ENCODE assay signal across 8 cellular contexts in genomic region chr16:75305364-75306101, GRCh38. TPM values are rescaled to one million over a fixed set of nuclear protein-coding genes. Genes with fewer than 3 reads are reported as not detected.
DNase-seq lines count a peak whose midpoint lies in the region; ATAC-seq and TF ChIP-seq lines count a peak whose summit lies in the region.

No MANE protein-coding gene starts in this region.

- H3K36me3 ChIP-seq in esophagus muscularis mucosa (peaks cover 0 to 37% (median 23%) of the 10 kb centered on the region in 4 donors), upper lobe of right lung (peaks cover 17% of the 10 kb centered on the region)

- H3K4me1 ChIP-seq in esophagus muscularis mucosa = peaks cover 26 to 30% (median 29%) of the 10 kb centered on the region in 4 donors
- H3K4me1 ChIP-seq in upper lobe of right lung = peaks cover 21% of the 10 kb centered on the region

- peak overlapping the region; percentile 98 for H3K27ac Mint-ChIP-seq in HFFc6

- ATAC-seq in omental fat pad (ENCODE audit: low FRiP score) (peak; percentile 97), upper lobe of right lung (peak; percentile 88)

- H3K4me3 ChIP-seq in esophagus muscularis mucosa (no peak overlapping the region), upper lobe of right lung (no peak overlapping the region)

- H3K27me3 Mint-ChIP-seq in HFFc6 (ENCODE audit: insufficient read depth) = peaks cover 8% of the 10 kb centered on the region

- TF ChIP-seq POLR2A in esophagus muscularis mucosa (IDR thresholded peaks at IDR 0.05; ENCODE audit: low read depth) = no peak

- peak; percentile 32; the same call in 1 of the 2 replicates for TF ChIP-seq CTCF in HFFc6 (IDR thresholded peaks at IDR 0.05)
- no peak for TF ChIP-seq CTCF in esophagus muscularis mucosa (IDR thresholded peaks at IDR 0.05)
- TF ChIP-seq CTCF in omental fat pad (IDR thresholded peaks at IDR 0.05) = no peak
- TF ChIP-seq CTCF in upper lobe of right lung (IDR thresholded peaks at IDR 0.05) = no peak

- H3K27ac ChIP-seq in esophagus muscularis mucosa (replicated peaks in 1 of 4) (peak overlapping the region; percentile 69 to 78 (median 77)), upper lobe of right lung (peak overlapping the region; percentile 81)

- TF ChIP-seq EP300 in esophagus muscularis mucosa (IDR thresholded peaks at IDR 0.05) = no peak

- peak overlapping the region; percentile 85 for H3K4me3 Mint-ChIP-seq in HFFc6

- no peaks in the 10 kb centered on the region for H3K9me3 Mint-ChIP-seq in HFFc6

- H3K27me3 ChIP-seq in esophagus muscularis mucosa = no peaks in the 10 kb centered on the region
- H3K27me3 ChIP-seq in upper lobe of right lung = no peaks in the 10 kb centered on the region

- peaks cover 63% of the 10 kb centered on the region for H3K4me1 Mint-ChIP-seq in HFFc6 (ENCODE audit: low read depth)

- intact Hi-C loops in esophagus muscularis mucosa (cut with DNase I) = loop anchor here (5.0 kb wide), 1 partner anchor 68 kb away; no protein-coding TSS in a partner anchor
- intact Hi-C loops in upper lobe of right lung (cut with DNase I) = no loop called here

- DNase-seq in GM04504 (ENCODE audit: low read depth) = peak; percentile 100
- DNase-seq in HFFc6 = peak; percentile 100
- peak; percentile 56 for DNase-seq in NCI-H1436 (lab: John Stamatoyannopoulos, UW)
- peak; percentile 62 for DNase-seq in activated CD8-positive, alpha-beta memory T cell treated with anti-CD3 and anti-CD28 coated beads for 24 hours
- no peak for DNase-seq in esophagus muscularis mucosa (ENCODE audit: extremely low spot score)
- peak; percentile 83 for DNase-seq in omental fat pad (ENCODE audit: low spot score)
- DNase-seq in upper lobe of right lung = no peak
- no peak for DNase-seq in NCI-H82 treated with DMSO at 0.1 percent for 48 hours (lab: John Stamatoyannopoulos, UW; ENCODE audit: unreplicated experiment)

- H3K36me3 Mint-ChIP-seq in HFFc6 (ENCODE audit: low read depth) = peaks cover 17% of the 10 kb centered on the region

- 26% methylated on average over 7 of the region's 8 CpGs for WGBS in esophagus muscularis mucosa

- H3K9me3 ChIP-seq in esophagus muscularis mucosa = no peaks in the 10 kb centered on the region
- no peaks in the 10 kb centered on the region for H3K9me3 ChIP-seq in upper lobe of right lung

RNA-seq across cellular contexts. Expression of gene BCAR1, which starts 54.1 kb away (rescaled TPM):
- 100 to 1,000 TPM; 126 to 148 (median 130) TPM for total RNA-seq in HFFc6 (2021; fragmentation: NEBNext Ultra II Directional; extraction: Animal tissue kit (Norgen Biotek cat#: 25700))
- 10 to 100 TPM; 31.6 to 67.1 (median 54.8) TPM for total RNA-seq in esophagus muscularis mucosa
- 10 to 100 TPM; 30.1 to 98.0 (median 38.0) TPM for total RNA-seq in omental fat pad
- total RNA-seq in upper lobe of right lung = 61.7 TPM

Comparison
In these comparisons a context has a peak if more than half of its experiments do, and no peak if none do; other contexts are left out.
1. DNase-seq: peak in GM04504 (single experiment), HFFc6 (single experiment), NCI-H1436 (single experiment), activated CD8-positive, alpha-beta memory T cell treated with anti-CD3 and anti-CD28 coated beads for 24 hours (single experiment) and omental fat pad (single experiment); none in esophagus muscularis mucosa (single experiment), upper lobe of right lung (single experiment) and NCI-H82 treated with DMSO at 0.1 percent for 48 hours (single experiment).